In genomic region chr13:100547805-100548204, GRCh38 we compare ENCODE assay signal across 13 cellular contexts. TPM values are rescaled to one million over a fixed set of nuclear protein-coding genes. Genes with fewer than 3 reads are reported as not detected.
DNase-seq lines count a peak whose midpoint lies in the region; ATAC-seq, FAIRE-seq and TF ChIP-seq lines count a peak whose summit lies in the region.
"Had no signal": no experiment of that assay in that cellular context is flagged by ENCODE, and none has a peak within 500 bp of the region (broad histone marks: within the 10 kb centered on the region; RNA-seq: fewer than 3 reads in every experiment).

No MANE protein-coding gene starts in this region.

- FAIRE-seq in bronchial epithelial cell (lab: Jason Lieb, UNC) = no peak

- H3K4me1 Mint-ChIP-seq in stimulated activated naive CD8-positive, alpha-beta T cell treated with anti-CD3 and anti-CD28 coated beads, Interleukin-15, amount 100 ng/mL, for 72 hours = no peaks in the 10 kb centered on the region

- no peaks in the 10 kb centered on the region for H3K27me3 Mint-ChIP-seq in stimulated activated naive CD8-positive, alpha-beta T cell treated with anti-CD3 and anti-CD28 coated beads, Interleukin-15, amount 100 ng/mL, for 72 hours
- H3K27me3 Mint-ChIP-seq: natural killer cell treated with Interleukin-12 subunit alpha and Interleukin-12 subunit beta and Interleukin-15 and Interleukin-18, amount 100 ng/mL, for 72 hours had no signal

- H3K9me3 ChIP-seq in testis = no peaks in the 10 kb centered on the region
- H3K9me3 ChIP-seq: Caco-2 had no signal

- no peak overlapping the region for H3K4me3 ChIP-seq in bronchial epithelial cell (ENCODE audit: low read depth, low read length)
- H3K4me3 ChIP-seq in testis = no peak overlapping the region

- H3K27ac Mint-ChIP-seq in stimulated activated naive CD8-positive, alpha-beta T cell treated with anti-CD3 and anti-CD28 coated beads, Interleukin-15, amount 100 ng/mL, for 72 hours = no peak overlapping the region

- DNase-seq in NCI-H1694 treated with DMSO at 0.1 percent for 48 hours (lab: John Stamatoyannopoulos, UW) (peak; percentile 42), bronchial epithelial cell (ENCODE audit: low read depth) (peak; percentile 64), left lobe of liver (ENCODE audit: low spot score) (peak; percentile 81), testis (peak; percentile 48), HuH-7.5 (ENCODE audit: low spot score) (no peak)
- no peak for DNase-seq in stimulated activated naive CD8-positive, alpha-beta T cell treated with anti-CD3 and anti-CD28 coated beads, Interleukin-15, amount 100 ng/mL, for 72 hours
- DNase-seq: amygdala, Caco-2, Karpas-422, WERI-Rb-1 had no signal

- no peak for TF ChIP-seq POLR2A in testis (IDR thresholded peaks at IDR 0.05)

- peak; percentile 54 for ATAC-seq in left lobe of liver
- ATAC-seq in HG03039 (IDR thresholded peaks at IDR 0.05; ENCODE audit: unreplicated experiment) = no peak
- ATAC-seq in stimulated activated naive CD8-positive, alpha-beta T cell treated with anti-CD3 and anti-CD28 coated beads, Interleukin-15, amount 100 ng/mL, for 72 hours = no peak
- ATAC-seq: natural killer cell treated with Interleukin-12 subunit alpha and Interleukin-12 subunit beta and Interleukin-15 and Interleukin-18, amount 100 ng/mL, for 72 hours had no signal

- peaks cover 14% of the 10 kb centered on the region for H3K4me1 ChIP-seq in testis
- H3K4me1 ChIP-seq: Caco-2 had no signal

- WGBS in testis, 2 donors = 55 to 56% methylated on average over 8 to 9 of the region's 9 CpGs

- H3K27ac ChIP-seq in testis = peak overlapping the region; percentile 47 to 85
- H3K27ac ChIP-seq: epithelial cell of prostate, WERI-Rb-1 had no signal

- TF ChIP-seq CTCF in bronchial epithelial cell (IDR thresholded peaks at IDR 0.05; ENCODE audit: insufficient read depth, low read length, severe bottlenecking) (no peak), testis (IDR thresholded peaks at IDR 0.05) (no peak)

- H3K4me3 Mint-ChIP-seq in stimulated activated naive CD8-positive, alpha-beta T cell treated with anti-CD3 and anti-CD28 coated beads, Interleukin-15, amount 100 ng/mL, for 72 hours = no peak overlapping the region
- H3K4me3 Mint-ChIP-seq: natural killer cell treated with Interleukin-12 subunit alpha and Interleukin-12 subunit beta and Interleukin-15 and Interleukin-18, amount 100 ng/mL, for 72 hours had no signal

- intact Hi-C loops in testis (cut with DNase I; ENCODE audit: low total_unique reads) = no loop called here

- no peaks in the 10 kb centered on the region for H3K36me3 ChIP-seq in bronchial epithelial cell (ENCODE audit: control insufficient read depth, insufficient read depth, low read length)
- H3K36me3 ChIP-seq in testis (ENCODE audit: low read depth, missing control alignments) = no peaks in the 10 kb centered on the region
- H3K36me3 ChIP-seq: WERI-Rb-1 had no signal

- no peaks in the 10 kb centered on the region for H3K9me3 Mint-ChIP-seq in stimulated activated naive CD8-positive, alpha-beta T cell treated with anti-CD3 and anti-CD28 coated beads, Interleukin-15, amount 100 ng/mL, for 72 hours
- H3K9me3 Mint-ChIP-seq: natural killer cell treated with Interleukin-12 subunit alpha and Interleukin-12 subunit beta and Interleukin-15 and Interleukin-18, amount 100 ng/mL, for 72 hours had no signal

- H3K27me3 ChIP-seq in bronchial epithelial cell (ENCODE audit: control insufficient read depth, insufficient read depth, low read length) = no peaks in the 10 kb centered on the region
- no peaks in the 10 kb centered on the region for H3K27me3 ChIP-seq in testis

RNA-seq across cellular contexts. Expression of gene GGACT, which starts 40.8 kb away (rescaled TPM):
- 5.5 and 9.0 TPM in 2 replicates for total RNA-seq in bronchial epithelial cell
- total RNA-seq in left lobe of liver = 9.6 TPM
- total RNA-seq in testis = 10 to 100 TPM; 18.9 to 30.0 TPM
- polyA plus RNA-seq in testis (ENCODE audit: insufficient read depth, low read depth, low replicate concordance) = 9.8 TPM

Comparison
In these comparisons a context has a peak if more than half of its experiments do, and no peak if none do; other contexts are left out.
1. DNase-seq: peak in NCI-H1694 treated with DMSO at 0.1 percent for 48 hours (single experiment), bronchial epithelial cell (single experiment), left lobe of liver (single experiment) and testis (single experiment); none in HuH-7.5 (single experiment) and stimulated activated naive CD8-positive, alpha-beta T cell treated with anti-CD3 and anti-CD28 coated beads, Interleukin-15, amount 100 ng/mL, for 72 hours (0 of 2).